8 cellular contexts compared by ENCODE assay signal in the genomic region with DNA sequence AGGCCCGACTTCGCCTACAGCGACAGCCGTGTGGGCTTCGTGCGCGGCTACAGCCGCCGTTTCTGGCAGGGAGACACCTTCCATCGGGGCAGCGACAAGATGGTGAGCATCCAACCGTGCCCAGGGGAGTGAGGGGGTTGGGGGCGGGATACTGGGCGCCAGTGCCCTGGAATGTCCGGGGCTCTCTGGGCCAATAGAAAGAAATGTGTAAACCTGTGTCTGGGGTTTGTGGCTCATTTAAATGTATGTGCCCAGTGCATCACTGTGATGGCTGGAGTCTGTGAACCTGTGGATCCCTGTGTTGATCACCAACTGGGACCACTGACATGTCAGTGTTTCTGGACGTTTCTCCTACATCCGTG. TPM values are rescaled to one million over a fixed set of nuclear protein-coding genes. Genes with fewer than 3 reads are reported as not detected.
A peak's percentile ranks its signal among the peaks of the same experiment; 100 is the strongest.
DNase-seq lines count a peak whose midpoint lies in the region; ATAC-seq and TF ChIP-seq lines count a peak whose summit lies in the region.

No MANE protein-coding gene starts in this region.

- no peak for DNase-seq in AG09309 (ENCODE audit: low read depth)
- no peak for DNase-seq in breast epithelium (ENCODE audit: low spot score in 2 of 2)
- no peak for DNase-seq in MV-4-11 (lab: John Stamatoyannopoulos, UW)
- no peak for DNase-seq in NCI-H2081 treated with DMSO at 0.1 percent for 48 hours (lab: John Stamatoyannopoulos, UW)
- no peak for DNase-seq in effector CD4-positive, alpha-beta T cell
- no peak for DNase-seq in retina

- peak overlapping the region in 1 of 2 donors; percentile 25 for H3K27ac ChIP-seq in breast epithelium
- peak overlapping the region; percentile 78 for H3K27ac ChIP-seq in muscle layer of colon (ENCODE audit: low read depth, low read length)

- ATAC-seq in HG03432 (IDR thresholded peaks at IDR 0.05; ENCODE audit: unreplicated experiment), result peak; percentile 6

- H3K27me3 ChIP-seq in breast epithelium (no peaks in the 10 kb centered on the region), muscle layer of colon (ENCODE audit: control insufficient read depth in 1 of 2, insufficient read depth in 2 of 2, low read length in 2 of 2) (no peaks in the 10 kb centered on the region)

- intact Hi-C loops in breast epithelium (cut with DNase I; ENCODE audit: low total_unique reads), result no loop called here

- H3K9me3 ChIP-seq in breast epithelium (no peaks in the 10 kb centered on the region), muscle layer of colon (ENCODE audit: low read length) (no peaks in the 10 kb centered on the region)

- H3K9ac ChIP-seq in muscle layer of colon (ENCODE audit: low read length), result no peak overlapping the region

- no peaks in the 10 kb centered on the region for H3K4me1 ChIP-seq in breast epithelium
- peaks cover 34% of the 10 kb centered on the region for H3K4me1 ChIP-seq in muscle layer of colon (ENCODE audit: insufficient read depth, low read length)

- H3K36me3 ChIP-seq in breast epithelium, result no peaks in the 10 kb centered on the region
- no peaks in the 10 kb centered on the region for H3K36me3 ChIP-seq in muscle layer of colon (ENCODE audit: insufficient read depth, low read length)

- TF ChIP-seq POLR2A in breast epithelium (IDR thresholded peaks at IDR 0.05), result no peak

- TF ChIP-seq CTCF in AG09309 (IDR thresholded peaks at IDR 0.05; ENCODE audit: control insufficient read depth, insufficient read depth, low read depth, low read length, missing control alignments) (no peak), breast epithelium (IDR thresholded peaks at IDR 0.05) (no peak)

- peak overlapping the region; percentile 95 for H3K4me3 ChIP-seq in AG09309 (ENCODE audit: control insufficient read depth, low read depth, low read length)
- peak overlapping the region; percentile 50 to 82 (median 74) for H3K4me3 ChIP-seq in breast epithelium
- H3K4me3 ChIP-seq in muscle layer of colon (ENCODE audit: low read depth in 1 of 2, low read length in 2 of 2), result peak overlapping the region; percentile 62 to 84

RNA-seq across cellular contexts. Expression of gene CHAC1, which starts 0.4 kb away (rescaled TPM):
- 10 to 100 TPM in 1 of 3 donors, 1 to 10 TPM in 1, under 1 TPM in 1; 0.32 to 11.9 (median 2.9) TPM for total RNA-seq in breast epithelium

RNA-seq across cellular contexts. Expression of gene DLL4, which starts 24.6 kb away (rescaled TPM):
- total RNA-seq in breast epithelium, result 10 to 100 TPM in 1 of 3 donors, 1 to 10 TPM in 2; 3.5 to 10.5 (median 5.0) TPM

RNA-seq across cellular contexts. Expression of gene VPS18, which starts 59.4 kb away (rescaled TPM):
- total RNA-seq in breast epithelium, result 10 to 100 TPM; 23.2 to 25.0 (median 23.9) TPM
